Comparison of ENCODE assay signal across 9 cellular contexts in the genomic region with DNA sequence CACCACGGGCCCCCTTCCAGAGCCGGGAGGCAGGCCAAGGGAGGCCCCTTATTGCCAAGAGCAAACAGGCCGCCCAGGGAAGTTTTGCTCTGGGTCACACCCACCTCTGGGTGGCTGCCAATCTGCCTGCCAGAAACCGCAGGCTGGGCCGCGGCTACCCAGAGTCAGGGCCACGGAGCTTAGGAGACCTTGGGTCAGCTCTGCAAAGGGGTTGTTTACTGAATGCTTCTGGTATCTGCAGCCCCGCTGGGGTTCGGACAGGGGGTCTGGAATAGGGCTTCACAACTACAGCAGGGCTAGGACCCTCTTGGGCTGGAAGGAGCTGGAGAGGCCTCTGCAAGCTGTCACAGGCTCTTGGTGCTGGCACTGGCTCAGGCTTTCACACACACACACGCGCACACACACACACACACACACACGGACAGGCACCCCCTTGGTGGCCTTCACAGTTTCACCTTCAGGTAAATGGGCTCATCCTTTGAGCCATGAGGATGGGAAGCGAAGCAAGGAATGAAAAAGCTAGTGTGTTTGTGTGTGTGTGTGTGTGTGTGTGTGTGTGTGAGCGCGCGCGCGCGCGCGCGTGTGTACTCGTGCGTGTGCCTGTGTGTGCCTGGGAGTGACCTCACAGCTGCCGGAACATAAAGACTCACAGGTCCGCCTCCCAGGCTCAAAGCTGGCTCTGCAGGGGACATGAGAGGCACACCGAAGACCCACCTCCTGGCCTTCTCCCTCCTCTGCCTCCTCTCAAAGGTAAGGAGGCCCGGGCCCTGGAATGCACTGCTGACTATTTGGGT. TPM values are rescaled to one million over a fixed set of nuclear protein-coding genes. Genes with fewer than 3 reads are reported as not detected.
DNase-seq lines count a peak whose midpoint lies in the region; ATAC-seq and TF ChIP-seq lines count a peak whose summit lies in the region.
"Had no signal": no experiment of that assay in that cellular context is flagged by ENCODE, and none has a peak within 500 bp of the region (broad histone marks: within the 10 kb centered on the region; RNA-seq: fewer than 3 reads in every experiment).

CCN5 (plus strand) TSS at position 669 of the 794 bp plus-strand sequence; CDS start at position 691, 22 bp downstream.

- H3K4me1 Mint-ChIP-seq in activated T-cell treated with anti-CD3 and anti-CD28 coated beads, Interleukin-2, amount 50 U/mL, for 72 hours (ENCODE audit: low read depth), result no peaks in the 10 kb centered on the region

- in situ Hi-C loops in SK-MEL-5 (cut with HindIII; ENCODE audit: low pct_unique_long_range_greater_than_20kb, low sequenced_read_pairs), result no loop called here

- no peak within 1 kb of the TSS for H3K27ac Mint-ChIP-seq in activated T-cell treated with anti-CD3 and anti-CD28 coated beads, Interleukin-2, amount 50 U/mL, for 72 hours

- H3K4me3 Mint-ChIP-seq in activated T-cell treated with anti-CD3 and anti-CD28 coated beads, Interleukin-2, amount 50 U/mL, for 72 hours, result no peak within 1 kb of the TSS

- TF ChIP-seq CTCF in fibroblast of villous mesenchyme (IDR thresholded peaks at IDR 0.05; ENCODE audit: insufficient read depth, low read depth, low read length) (no peak), prostate gland (IDR thresholded peaks at IDR 0.05) (no peak)

- ATAC-seq in HG02588 (IDR thresholded peaks at IDR 0.05; ENCODE audit: unreplicated experiment) (no peak), HG03521 (IDR thresholded peaks at IDR 0.05; ENCODE audit: unreplicated experiment) (no peak)
- no peak for ATAC-seq in activated T-cell treated with anti-CD3 and anti-CD28 coated beads, Interleukin-2, amount 50 U/mL, for 72 hours (replicated peaks in 1 of 2)

- H3K4me1 ChIP-seq in prostate gland (replicated peaks), result peaks cover 4% of the 10 kb centered on the region
- H3K4me1 ChIP-seq: HAP-1 had no signal

- H3K27me3 ChIP-seq in prostate gland (replicated peaks; ENCODE audit: insufficient read depth), result no peaks in the 10 kb centered on the region

- H3K27me3 Mint-ChIP-seq in activated T-cell treated with anti-CD3 and anti-CD28 coated beads, Interleukin-2, amount 50 U/mL, for 72 hours (ENCODE audit: low read depth), result no peaks in the 10 kb centered on the region

- H3K4me3 ChIP-seq in fibroblast of villous mesenchyme (ENCODE audit: low read depth, low read length) (peak within 1 kb of the TSS; percentile 15), prostate gland (no peak within 1 kb of the TSS)
- H3K4me3 ChIP-seq: HAP-1 had no signal

- intact Hi-C loops in prostate gland (cut with DNase I), result no loop called here

- WGBS in prostate gland, result 43% methylated on average over 22 of the region's 28 CpGs

- peak within 1 kb of the TSS; percentile 28 to 60 for H3K27ac ChIP-seq in prostate gland

- TF ChIP-seq POLR2A in prostate gland (IDR thresholded peaks at IDR 0.05), result no peak

- no peaks in the 10 kb centered on the region for H3K9me3 ChIP-seq in prostate gland
- H3K9me3 ChIP-seq: HAP-1 had no signal

- no peaks in the 10 kb centered on the region for H3K36me3 Mint-ChIP-seq in activated T-cell treated with anti-CD3 and anti-CD28 coated beads, Interleukin-2, amount 50 U/mL, for 72 hours (ENCODE audit: insufficient read depth in 2 of 2)

- H3K9me3 Mint-ChIP-seq in activated T-cell treated with anti-CD3 and anti-CD28 coated beads, Interleukin-2, amount 50 U/mL, for 72 hours, result no peaks in the 10 kb centered on the region

- no peaks in the 10 kb centered on the region for H3K36me3 ChIP-seq in prostate gland
- H3K36me3 ChIP-seq: HAP-1 had no signal

- DNase-seq in HCEC 1CT (peak; percentile 68), SK-MEL-5 (ENCODE audit: low read depth, low spot score) (peak; percentile 59), fibroblast of villous mesenchyme (ENCODE audit: low read depth) (peak; percentile 86), prostate gland (ENCODE audit: low spot score) (peak; percentile 80)
- DNase-seq in activated T-cell treated with anti-CD3 and anti-CD28 coated beads, Interleukin-2, amount 50 U/mL, for 1 hour, result no peak
- no peak for DNase-seq in activated T-cell treated with anti-CD3 and anti-CD28 coated beads, Interleukin-2, amount 50 U/mL, for 72 hours

RNA-seq across cellular contexts. Expression of gene CCN5, which starts in this region (rescaled TPM):
- 0.45 and 0.85 TPM in 2 replicates for total RNA-seq in SK-MEL-5 (2014; rRNA removed; shearing (Covaris generic))
- 0.23 and 2.2 TPM in 2 replicates for polyA plus RNA-seq in SK-MEL-5 (2015; cell fraction: cytosol; rRNA removed)
- polyA plus RNA-seq in SK-MEL-5 (2015; cell fraction: nucleus; rRNA removed), result 0.26 and 2.0 TPM in 2 replicates
- total RNA-seq in fibroblast of villous mesenchyme, result 0.32 and 1.7 TPM in 2 replicates
- 10 to 100 TPM; 62.9 to 64.3 TPM for total RNA-seq in prostate gland
- not detected for total RNA-seq in activated T-cell treated with anti-CD3 and anti-CD28 coated beads, Interleukin-2, amount 50 U/mL, for 72 hours

Comparison
In these comparisons a context has a peak if more than half of its experiments do, and no peak if none do; other contexts are left out.
1. RNA of gene CCN5 (total RNA-seq): 62.9 to 64.3 TPM in prostate gland; 0.32 to 1.7 TPM in fibroblast of villous mesenchyme, 0.45 to 0.85 TPM in SK-MEL-5 and not detected in activated T-cell treated with anti-CD3 and anti-CD28 coated beads, Interleukin-2, amount 50 U/mL, for 72 hours; every median in the first group is over 10 times any median in the second.
2. DNase-seq: peak in HCEC 1CT (single experiment), SK-MEL-5 (single experiment), fibroblast of villous mesenchyme (single experiment) and prostate gland (single experiment); none in activated T-cell treated with anti-CD3 and anti-CD28 coated beads, Interleukin-2, amount 50 U/mL, for 1 hour (single experiment) and activated T-cell treated with anti-CD3 and anti-CD28 coated beads, Interleukin-2, amount 50 U/mL, for 72 hours (0 of 2).